Comparison of ENCODE assay signal across 8 cellular contexts in genomic region chr14:20454645-20455354, GRCh38. TPM values are rescaled to one million over a fixed set of nuclear protein-coding genes. Genes with fewer than 3 reads are reported as not detected.
DNase-seq lines count a peak whose midpoint lies in the region; ATAC-seq, FAIRE-seq and TF ChIP-seq lines count a peak whose summit lies in the region.

Gene APEX1, plus strand, starts transcription at chr14:20455226. Its CDS starts 420 bp downstream, at chr14:20455646.
Gene OSGEP, minus strand, starts transcription at chr14:20454812. Its CDS starts 129 bp downstream, at chr14:20454683.

- H3K4me3 ChIP-seq in right atrium auricular region (peak within 1 kb of the TSS; percentile 66 to 81), psoas muscle (peak within 1 kb of the TSS; percentile 68)

- peaks cover 0 to 48% of the 10 kb centered on the region in 2 donors for H3K4me1 ChIP-seq in right atrium auricular region
- peaks cover 32% of the 10 kb centered on the region for H3K4me1 ChIP-seq in psoas muscle

- peak; percentile 98 for FAIRE-seq in urothelium cell line (lab: Jason Lieb, UNC)

- TF ChIP-seq CTCF in right atrium auricular region (IDR thresholded peaks at IDR 0.05), result peak in 1 of 2 donors; percentile 30
- TF ChIP-seq CTCF in psoas muscle (IDR thresholded peaks at IDR 0.05), result no peak

- WGBS in psoas muscle, 3 donors, result 0% methylated on average over 44 of the region's 44 CpGs

- H3K36me3 ChIP-seq in right atrium auricular region, result peaks cover 59% of the 10 kb centered on the region
- H3K36me3 ChIP-seq in psoas muscle (ENCODE audit: insufficient read depth in 1 of 2, low read depth in 1 of 2), result peaks cover 5 to 66% of the 10 kb centered on the region in 2 donors

- H3K27ac ChIP-seq in right atrium auricular region (peak within 1 kb of the TSS; percentile 92 to 94), psoas muscle (peak within 1 kb of the TSS; percentile 92)

- ATAC-seq in GM18498 (IDR thresholded peaks at IDR 0.05; ENCODE audit: unreplicated experiment) (peak; percentile 87), HG02938 (IDR thresholded peaks at IDR 0.05; ENCODE audit: unreplicated experiment) (peak; percentile 83), psoas muscle (peak; percentile 93 to 95 (median 94))

- no peaks in the 10 kb centered on the region for H3K9me3 ChIP-seq in right atrium auricular region
- no peaks in the 10 kb centered on the region for H3K9me3 ChIP-seq in psoas muscle

- peak; percentile 98 for DNase-seq in NCI-H187 (lab: John Stamatoyannopoulos, UW)
- DNase-seq in anterior cingulate cortex (lab: John Stamatoyannopoulos, UW), result peak; percentile 88 to 99 (median 97)
- DNase-seq in right atrium auricular region (ENCODE audit: low spot score), result peak; percentile 100
- peak; percentile 98 to 99 for DNase-seq in psoas muscle
- peak; percentile 99 for DNase-seq in urothelium cell line (ENCODE audit: low spot score)

- intact Hi-C loops in T-helper 2 cell treated with Interferon-gamma antibody and Interleukin-4, amounts not matched to agents 100 ng/mL and 5 ng/mL, for 36 hours (cut with micrococcal nuclease), result loop anchor here (1.0 to 10.0 kb wide), 5 partner anchors 15 to 650 kb away; partner anchors contain the start of genes PARP2, PNP, TEP1 and TMEM253
- intact Hi-C loops in psoas muscle (cut with DNase I), result loop anchor here (2.0 to 5.0 kb wide), 5 partner anchors 18 to 228 kb away; partner anchors contain the start of genes KLHL33 (in 1 of the 2), PARP2 (in 1 of the 2), RNASE4 (in 1 of the 2) and TEP1 (in 1 of the 2)

- H3K27me3 ChIP-seq in right atrium auricular region (no peaks in the 10 kb centered on the region), psoas muscle (ENCODE audit: insufficient read depth in 3 of 3, low read length in 2 of 3) (no peaks in the 10 kb centered on the region)

RNA-seq across cellular contexts. Expression of gene APEX1, which starts in this region (rescaled TPM):
- 169 and 170 TPM in 2 replicates for total RNA-seq in T-helper 2 cell treated with Interferon-gamma antibody and Interleukin-4, amounts not matched to agents 100 ng/mL and 5 ng/mL, for 36 hours
- total RNA-seq in right atrium auricular region (10 to 100 TPM; 72.6 to 97.6 TPM), psoas muscle (10 to 100 TPM; 61.1 to 98.4 (median 85.8) TPM)
- 100 to 1,000 TPM in 1 of 3 donors, 10 to 100 TPM in 2; 90.0 to 111 (median 99.3) TPM for polyA plus RNA-seq in psoas muscle

RNA-seq across cellular contexts. Expression of gene OSGEP, which starts in this region (rescaled TPM):
- 64.5 and 66.6 TPM in 2 replicates for total RNA-seq in T-helper 2 cell treated with Interferon-gamma antibody and Interleukin-4, amounts not matched to agents 100 ng/mL and 5 ng/mL, for 36 hours
- total RNA-seq in right atrium auricular region (10 to 100 TPM; 23.8 to 30.1 TPM), psoas muscle (10 to 100 TPM; 17.2 to 24.4 (median 18.6) TPM)
- 10 to 100 TPM; 16.6 to 24.3 (median 18.2) TPM for polyA plus RNA-seq in psoas muscle

Comparison
In these comparisons a context has a peak if more than half of its experiments do, and no peak if none do; other contexts are left out.
1. Peak in every context shown above with its lines: DNase-seq, ATAC-seq, H3K4me3 ChIP-seq and H3K27ac ChIP-seq.